ENCODE assay signal across 8 cellular contexts in genomic region chr6:16770701-16771569, GRCh38. TPM values are rescaled to one million over a fixed set of nuclear protein-coding genes. Genes with fewer than 3 reads are reported as not detected.
DNase-seq lines count a peak whose midpoint lies in the region; ATAC-seq lines count a peak whose summit lies in the region.

No MANE protein-coding gene starts in this region.

- H3K4me3 ChIP-seq in rectal smooth muscle tissue (ENCODE audit: low read length): peak overlapping the region; percentile 3

- peak overlapping the region; percentile 70 for H3K27ac ChIP-seq in rectal smooth muscle tissue (ENCODE audit: low read depth, low read length)

- ATAC-seq in GM21526 (IDR thresholded peaks at IDR 0.05; ENCODE audit: low FRiP score, unreplicated experiment) (peak; percentile 89), Right ventricle myocardium inferior (peak; percentile 92)

- in situ Hi-C loops in KBM-7 (cut with MboI; ENCODE audit: low pct_unique_long_range_greater_than_20kb, low sequenced_read_pairs): loop anchor here (25.0 kb wide), 2 partner anchors 259 to 434 kb away; no protein-coding TSS in a partner anchor

- no peaks in the 10 kb centered on the region for H3K36me3 ChIP-seq in rectal smooth muscle tissue (ENCODE audit: control insufficient read depth, insufficient read depth, low read length)

- H3K4me1 ChIP-seq in rectal smooth muscle tissue (ENCODE audit: control insufficient read depth, insufficient read depth, low read length): peaks cover 21% of the 10 kb centered on the region

- no peaks in the 10 kb centered on the region for H3K27me3 ChIP-seq in rectal smooth muscle tissue (ENCODE audit: control insufficient read depth, insufficient read depth, low read length)

- DNase-seq in DMS153 (lab: John Stamatoyannopoulos, UW) (peak; percentile 11), KBM-7 (peak; percentile 75), SK-N-DZ (ENCODE audit: low spot score) (peak; percentile 81), Right ventricle myocardium inferior (ENCODE audit: missing footprints) (peak; percentile 91), NCI-H510A (lab: John Stamatoyannopoulos, UW) (no peak)
- DNase-seq in activated naive CD4-positive, alpha-beta T cell (lab: John Stamatoyannopoulos, UW): peak; percentile 25 to 71 (median 49)

- no peak overlapping the region for H3K9ac ChIP-seq in rectal smooth muscle tissue (ENCODE audit: low read length)

- intact Hi-C loops in Right ventricle myocardium inferior (cut with DNase I): loop anchor here (5.0 kb wide), 1 partner anchor 316 kb away; no protein-coding TSS in a partner anchor

RNA-seq across cellular contexts. Expression of gene ATXN1, which starts 9.7 kb away (rescaled TPM):
- 3.0 and 4.4 TPM in 2 replicates for polyA plus RNA-seq in SK-N-DZ (2014; cell fraction: cytosol; rRNA removed)
- polyA plus RNA-seq in SK-N-DZ (2014; cell fraction: nucleus; rRNA removed): 2.3 and 6.3 TPM in 2 replicates
- 42.5 TPM for total RNA-seq in Right ventricle myocardium inferior
